Comparison of ENCODE assay signal across 9 cellular contexts in genomic region chr9:113622600-113623400, GRCh38.
DNase-seq lines count a peak whose midpoint lies in the region; ATAC-seq, FAIRE-seq and TF ChIP-seq lines count a peak whose summit lies in the region.
"Had no signal": no experiment of that assay in that cellular context is flagged by ENCODE, and none has a peak within 500 bp of the region (broad histone marks: within the 10 kb centered on the region; RNA-seq: fewer than 3 reads in every experiment).

No MANE protein-coding gene starts in this region.

- no peaks in the 10 kb centered on the region for H3K9me3 Mint-ChIP-seq in endothelial cell (ENCODE audit: unreplicated experiment)

- no peak overlapping the region for H3K27ac ChIP-seq in A673 (ENCODE audit: low read depth, low read length, poor library complexity, severe bottlenecking)
- no peak overlapping the region for H3K27ac ChIP-seq in small intestine (ENCODE audit: low read depth in 1 of 2, low read length in 1 of 2)

- H3K36me3 Mint-ChIP-seq in endothelial cell (ENCODE audit: low read depth, unreplicated experiment): no peaks in the 10 kb centered on the region

- H3K27me3 Mint-ChIP-seq in endothelial cell (ENCODE audit: unreplicated experiment): peaks cover 16% of the 10 kb centered on the region

- ATAC-seq in GM18511 (IDR thresholded peaks at IDR 0.05; ENCODE audit: unreplicated experiment) (peak; percentile 94), HG02870 (IDR thresholded peaks at IDR 0.05; ENCODE audit: unreplicated experiment) (peak; percentile 72)

- H3K4me3 ChIP-seq in A673 (ENCODE audit: low read depth, low read length, poor library complexity, severe bottlenecking) (no peak overlapping the region), small intestine (ENCODE audit: low read depth in 1 of 2, low read length in 2 of 2) (no peak overlapping the region)

- intact Hi-C loops in A673 (cut with micrococcal nuclease; ENCODE audit: unreplicated experiment): no loop called here

- H3K9me3 ChIP-seq in A673 (ENCODE audit: low read depth, low read length, poor library complexity, severe bottlenecking) (no peaks in the 10 kb centered on the region), small intestine (ENCODE audit: control insufficient read depth, low read depth) (no peaks in the 10 kb centered on the region)

- H3K27ac Mint-ChIP-seq in endothelial cell (ENCODE audit: unreplicated experiment): peak overlapping the region; percentile 99

- H3K4me3 Mint-ChIP-seq in endothelial cell (ENCODE audit: unreplicated experiment): no peak overlapping the region
- H3K4me3 Mint-ChIP-seq: neural crest cell had no signal

- H3K4me1 Mint-ChIP-seq in endothelial cell (ENCODE audit: unreplicated experiment): peaks cover 55% of the 10 kb centered on the region

- no peak for FAIRE-seq in small intestine (lab: Jason Lieb, UNC)

- DNase-seq in A673 (ENCODE audit: low spot score): peak; percentile 64
- DNase-seq in RKO (ENCODE audit: low spot score): peak; percentile 33
- DNase-seq in endothelial cell (ENCODE audit: low spot score): no peak
- peak; percentile 20 for DNase-seq in small intestine
- no peak for DNase-seq in midbrain (lab: John Stamatoyannopoulos, UW)
- DNase-seq in T-helper 9 cell: no peak

- H3K36me3 ChIP-seq in A673 (ENCODE audit: insufficient read depth, low read length, poor library complexity, severe bottlenecking) (no peaks in the 10 kb centered on the region), small intestine (ENCODE audit: control insufficient read depth in 2 of 2, insufficient read depth in 2 of 2, low read length in 2 of 2) (no peaks in the 10 kb centered on the region)

- WGBS in small intestine, 3 donors: 42 to 55% (median 51%) methylated on average over 8 of the region's 8 CpGs

- H3K27me3 ChIP-seq in A673 (replicated peaks; ENCODE audit: insufficient read depth, low read depth, low read length, poor library complexity) (no peaks in the 10 kb centered on the region), small intestine (ENCODE audit: control insufficient read depth in 2 of 2, insufficient read depth in 2 of 2, low read length in 2 of 2) (no peaks in the 10 kb centered on the region)

- no TSS peak for BruUV-seq in A673 (replicated peaks; lab: Mats Ljungman, UMichigan)

- POLR2A ChIA-PET in A673 (lab: Charles Lee; ENCODE audit: low non-redundant PET): no interaction called here

- CTCF ChIA-PET in A673 (lab: Charles Lee): no interaction called here

- H3K4me1 ChIP-seq in A673 (ENCODE audit: insufficient read depth, low read length, poor library complexity, severe bottlenecking): peaks cover 49% of the 10 kb centered on the region
- peaks cover 0 to 16% of the 10 kb centered on the region in 2 donors for H3K4me1 ChIP-seq in small intestine (ENCODE audit: control insufficient read depth in 2 of 2, insufficient read depth in 1 of 2, low read depth in 1 of 2, low read length in 1 of 2)

- TF ChIP-seq CTCF in A673 (conservative IDR thresholded peaks at IDR 0.05; ENCODE audit: low read depth, low read length) (no peak), endothelial cell (IDR thresholded peaks at IDR 0.05; ENCODE audit: unreplicated experiment) (no peak)

Comparison
In these comparisons a context has a peak if more than half of its experiments do, and no peak if none do; other contexts are left out.
1. DNase-seq: peak in A673 (single experiment), RKO (single experiment) and small intestine (single experiment); none in endothelial cell (single experiment), midbrain (single experiment) and T-helper 9 cell (single experiment).